In the genomic region with DNA sequence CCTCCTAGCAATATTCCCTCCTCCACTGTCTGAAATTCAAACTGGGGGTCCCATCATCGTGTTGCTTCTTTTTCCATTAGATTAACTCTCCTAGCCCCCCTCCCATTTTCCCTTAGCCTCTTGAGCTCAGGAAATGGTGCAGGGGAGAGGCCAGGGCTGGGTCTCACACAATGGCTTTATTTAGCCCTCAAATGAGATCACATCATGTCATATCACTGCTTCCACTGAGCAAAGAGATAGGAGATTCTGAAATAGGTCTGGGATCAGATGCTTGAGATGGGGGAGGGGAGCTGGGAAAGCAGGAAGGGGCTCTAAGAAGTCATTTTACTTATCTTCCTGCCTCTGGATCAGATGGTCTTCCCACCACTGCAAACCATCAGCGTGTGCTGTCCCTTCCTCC, we compare ENCODE assay signal across 1 cellular context.
TF ChIP-seq lines count a peak whose summit lies in the region.

No MANE protein-coding gene starts in this region.

TF ChIP-seq in H1, 55 proteins besides CTCF, POLR2A, EP300 and RAD21:
- no peak for TF ChIP-seq KDM4A (IDR thresholded peaks at IDR 0.05; ENCODE audit: low read depth, low read length, severe bottlenecking)
- TF ChIP-seq EGR1 (IDR thresholded peaks at IDR 0.05; ENCODE audit: borderline replicate concordance, low read depth, low read length), result no peak
- TF ChIP-seq TCF12 (IDR thresholded peaks at IDR 0.05; ENCODE audit: low read depth, low read length), result no peak
- TF ChIP-seq BRCA1 (IDR thresholded peaks at IDR 0.05; ENCODE audit: low read depth, low read length), result no peak
- no peak for TF ChIP-seq POLR2AphosphoS5 (IDR thresholded peaks at IDR 0.05; ENCODE audit: low read depth, low read length)
- TF ChIP-seq CREB1 (IDR thresholded peaks at IDR 0.05), result no peak
- TF ChIP-seq GTF2F1 (IDR thresholded peaks at IDR 0.05; ENCODE audit: borderline replicate concordance, low read depth, low read length), result no peak
- TF ChIP-seq, protein P1, sequence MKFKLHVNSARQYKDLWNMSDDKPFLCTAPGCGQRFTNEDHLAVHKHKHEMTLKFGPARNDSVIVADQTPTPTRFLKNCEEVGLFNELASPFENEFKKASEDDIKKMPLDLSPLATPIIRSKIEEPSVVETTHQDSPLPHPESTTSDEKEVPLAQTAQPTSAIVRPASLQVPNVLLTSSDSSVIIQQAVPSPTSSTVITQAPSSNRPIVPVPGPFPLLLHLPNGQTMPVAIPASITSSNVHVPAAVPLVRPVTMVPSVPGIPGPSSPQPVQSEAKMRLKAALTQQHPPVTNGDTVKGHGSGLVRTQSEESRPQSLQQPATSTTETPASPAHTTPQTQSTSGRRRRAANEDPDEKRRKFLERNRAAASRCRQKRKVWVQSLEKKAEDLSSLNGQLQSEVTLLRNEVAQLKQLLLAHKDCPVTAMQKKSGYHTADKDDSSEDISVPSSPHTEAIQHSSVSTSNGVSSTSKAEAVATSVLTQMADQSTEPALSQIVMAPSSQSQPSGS (IDR thresholded peaks at IDR 0.05; ENCODE audit: low read length), result no peak
- TF ChIP-seq HDAC6 (IDR thresholded peaks at IDR 0.05; ENCODE audit: low read depth, low read length), result no peak
- TF ChIP-seq SP1 (IDR thresholded peaks at IDR 0.05; ENCODE audit: low read depth, low read length), result no peak
- no peak for TF ChIP-seq NRF1 (IDR thresholded peaks at IDR 0.05; ENCODE audit: low read depth, low read length)
- TF ChIP-seq SAP30 (IDR thresholded peaks at IDR 0.05; ENCODE audit: insufficient read depth, insufficient replicate concordance, low read length), result no peak
- TF ChIP-seq, protein P2, sequence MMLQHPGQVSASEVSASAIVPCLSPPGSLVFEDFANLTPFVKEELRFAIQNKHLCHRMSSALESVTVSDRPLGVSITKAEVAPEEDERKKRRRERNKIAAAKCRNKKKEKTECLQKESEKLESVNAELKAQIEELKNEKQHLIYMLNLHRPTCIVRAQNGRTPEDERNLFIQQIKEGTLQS (IDR thresholded peaks at IDR 0.05; ENCODE audit: insufficient read depth, low read depth, low read length), result no peak
- no peak for TF ChIP-seq CEBPB (IDR thresholded peaks at IDR 0.05; ENCODE audit: low read depth, low read length)
- TF ChIP-seq CTBP2 (IDR thresholded peaks at IDR 0.05; ENCODE audit: borderline replicate concordance, insufficient read depth, insufficient read length, low read length), result no peak
- no peak for TF ChIP-seq KDM1A (IDR thresholded peaks at IDR 0.05; ENCODE audit: borderline replicate concordance, low read length)
- no peak for TF ChIP-seq TAF1 (IDR thresholded peaks at IDR 0.05; ENCODE audit: low read depth, low read length)
